Comparison of ENCODE assay signal across 8 cellular contexts in genomic region chr19:12550951-12551832, GRCh38. TPM values are rescaled to one million over a fixed set of nuclear protein-coding genes. Genes with fewer than 3 reads are reported as not detected.
DNase-seq lines count a peak whose midpoint lies in the region; ATAC-seq and TF ChIP-seq lines count a peak whose summit lies in the region.

TSS of gene ZNF564 (minus strand) at chr19:12551482. CDS start at chr19:12551332, 150 bp downstream.

- H3K27me3 Mint-ChIP-seq in naive thymus-derived CD8-positive, alpha-beta T cell, result peaks cover 0 to 2% (median 0%) of the 10 kb centered on the region in 5 donors

- peak; percentile 99 for ATAC-seq in DND-41 (ENCODE audit: insufficient read depth, low read depth)
- ATAC-seq in naive thymus-derived CD8-positive, alpha-beta T cell, result peak; percentile 98 to 99

- no peaks in the 10 kb centered on the region for H3K9me3 Mint-ChIP-seq in naive thymus-derived CD8-positive, alpha-beta T cell

- H3K27ac ChIP-seq in DND-41 (ENCODE audit: low read length) (peak within 1 kb of the TSS; percentile 93), GM23248 (peak within 1 kb of the TSS; percentile 93)

- peak within 1 kb of the TSS; percentile 92 for H3K9ac ChIP-seq in DND-41 (ENCODE audit: low read depth, low read length)
- peak within 1 kb of the TSS; percentile 91 for H3K9ac ChIP-seq in GM23248

- peak within 1 kb of the TSS; percentile 95 to 100 (median 98) for H3K4me3 Mint-ChIP-seq in naive thymus-derived CD8-positive, alpha-beta T cell

- peaks cover 19% of the 10 kb centered on the region; the same call in 1 of the 2 replicates for H3K36me3 ChIP-seq in DND-41 (ENCODE audit: insufficient read depth, low read length)
- H3K36me3 ChIP-seq in GM23248 (ENCODE audit: low read depth), result peaks cover 9% of the 10 kb centered on the region

- 0 to 1% methylated on average over 44 to 49 of the region's 55 CpGs for WGBS in GM23248 (ENCODE audit: low coverage in 1 of 2, low lambda C conversion rate in 2 of 2, missing lambda C conversion rate in 2 of 2), 2 experiments

- H3F3A ChIP-seq in GM23248 (ENCODE audit: insufficient read depth), result peaks cover 9% of the 10 kb centered on the region; the same call in 1 of the 2 replicates

- H3K9me3 ChIP-seq in DND-41 (ENCODE audit: insufficient read depth, low read length, severe bottlenecking), result no peaks in the 10 kb centered on the region
- no peaks in the 10 kb centered on the region for H3K9me3 ChIP-seq in GM23248 (ENCODE audit: low read depth)

- H3K4me2 ChIP-seq in DND-41 (ENCODE audit: insufficient read depth, low read length) (peak within 1 kb of the TSS; percentile 79), GM23248 (ENCODE audit: unreplicated experiment) (peak within 1 kb of the TSS; percentile 86)

- DNase-seq in DND-41 (peak; percentile 98), GM23248 (peak; percentile 98), Kasumi-1 (lab: John Stamatoyannopoulos, UW) (peak; percentile 100), RPMI7951 (ENCODE audit: low read depth) (peak; percentile 99), fibroblast of mammary gland (ENCODE audit: low read depth) (peak; percentile 98)
- DNase-seq in activated T-helper 1 cell treated with anti-CD3 and anti-CD28 coated beads, Interleukin-2, amount 50 U/mL, for 16 hours (ENCODE audit: low read depth in 1 of 2, low spot score in 1 of 2), result peak; percentile 75 to 81
- peak; percentile 72 to 98 (median 94) for DNase-seq in naive thymus-derived CD8-positive, alpha-beta T cell
- peak; percentile 85 to 95 (median 94) for DNase-seq in stimulated activated naive CD4-positive, alpha-beta T cell (lab: John Stamatoyannopoulos, UW)

- TF ChIP-seq CTCF in DND-41 (IDR thresholded peaks at IDR 0.05; ENCODE audit: borderline replicate concordance, extremely low read depth, low read length, poor library complexity, severe bottlenecking) (peak; percentile 2), fibroblast of mammary gland (conservative IDR thresholded peaks at IDR 0.05; ENCODE audit: control insufficient read depth, insufficient read depth, low read depth, low read length) (no peak)

- H3K4me3 ChIP-seq in DND-41 (ENCODE audit: low read depth in 1 of 2, low read length in 2 of 2), result peak within 1 kb of the TSS; percentile 69 to 78
- peak within 1 kb of the TSS; percentile 91 for H3K4me3 ChIP-seq in GM23248
- peak within 1 kb of the TSS; percentile 86 for H3K4me3 ChIP-seq in fibroblast of mammary gland (ENCODE audit: control insufficient read depth, low read depth, low read length)

- H3K4me1 Mint-ChIP-seq in naive thymus-derived CD8-positive, alpha-beta T cell, result peaks cover 19 to 59% (median 49%) of the 10 kb centered on the region in 4 donors

- H3K79me2 ChIP-seq in DND-41 (ENCODE audit: insufficient read depth, low read length) (peaks cover 49% of the 10 kb centered on the region), GM23248 (ENCODE audit: insufficient read depth) (peaks cover 45% of the 10 kb centered on the region)

- H3K27me3 ChIP-seq in DND-41 (ENCODE audit: insufficient read depth, low read length, poor library complexity) (no peaks in the 10 kb centered on the region), GM23248 (replicated peaks; ENCODE audit: insufficient read depth) (no peaks in the 10 kb centered on the region)

- H3K36me3 Mint-ChIP-seq in naive thymus-derived CD8-positive, alpha-beta T cell, result peaks cover 0 to 24% (median 6%) of the 10 kb centered on the region in 3 donors

- H3K4me1 ChIP-seq in DND-41 (ENCODE audit: insufficient read depth, low read length), result peaks cover 32% of the 10 kb centered on the region
- H3K4me1 ChIP-seq in GM23248 (ENCODE audit: insufficient read depth), result peaks cover 9% of the 10 kb centered on the region

- POLR2A ChIA-PET in naive thymus-derived CD8-positive, alpha-beta T cell (lab: Charles Lee), result interaction anchor here (0.5 to 2.8 kb wide), 7 partner anchors 52 to 992 kb away, joined by 3 to 17 read pairs (median 5); partner anchors contain the start of genes ELOF1, JUNB, ZNF443 and ZNF490

- H2AFZ ChIP-seq in DND-41 (ENCODE audit: low read depth, low read length), result peak within 1 kb of the TSS; percentile 92
- peak within 1 kb of the TSS; percentile 91 for H2AFZ ChIP-seq in GM23248

- in situ Hi-C loops in GM23248 (cut with MboI), result no loop called here

- H3K27ac Mint-ChIP-seq in naive thymus-derived CD8-positive, alpha-beta T cell, result peak within 1 kb of the TSS; percentile 94 to 99 (median 97)

- peaks cover 9% of the 10 kb centered on the region for H4K20me1 ChIP-seq in DND-41 (ENCODE audit: insufficient read depth, low read length)
- no peaks in the 10 kb centered on the region for H4K20me1 ChIP-seq in GM23248 (ENCODE audit: insufficient read depth)

- H3K9me2 ChIP-seq in GM23248 (ENCODE audit: insufficient read depth), result no peaks in the 10 kb centered on the region

RNA-seq across cellular contexts. Expression of gene ZNF564, which starts in this region (rescaled TPM):
- 3.7 and 8.3 TPM in 2 replicates for total RNA-seq in GM23248 (2014; rRNA removed; shearing (Covaris generic))
- 5.1 and 5.6 TPM in 2 replicates for polyA plus RNA-seq in GM23248 (2016; fragmentation: Nextera tagmentation; extraction: Ambion mirVana)
- 2.5 and 3.3 TPM in 2 replicates for total RNA-seq in RPMI7951 (2014; rRNA removed; shearing (Covaris generic))
- 10 to 100 TPM; 35.4 to 38.4 TPM for total RNA-seq in naive thymus-derived CD8-positive, alpha-beta T cell
- 10 to 100 TPM in 2 of 3 donors, 1 to 10 TPM in 1; 8.9 to 12.3 (median 10.0) TPM for polyA plus RNA-seq in naive thymus-derived CD8-positive, alpha-beta T cell

Comparison
In these comparisons a context has a peak if more than half of its experiments do, and no peak if none do; other contexts are left out.
1. Peak in every context shown above with its lines: DNase-seq, ATAC-seq, H3K4me3 ChIP-seq and H3K27ac ChIP-seq.